ENCODE assay signal across 17 cellular contexts in the genomic region with DNA sequence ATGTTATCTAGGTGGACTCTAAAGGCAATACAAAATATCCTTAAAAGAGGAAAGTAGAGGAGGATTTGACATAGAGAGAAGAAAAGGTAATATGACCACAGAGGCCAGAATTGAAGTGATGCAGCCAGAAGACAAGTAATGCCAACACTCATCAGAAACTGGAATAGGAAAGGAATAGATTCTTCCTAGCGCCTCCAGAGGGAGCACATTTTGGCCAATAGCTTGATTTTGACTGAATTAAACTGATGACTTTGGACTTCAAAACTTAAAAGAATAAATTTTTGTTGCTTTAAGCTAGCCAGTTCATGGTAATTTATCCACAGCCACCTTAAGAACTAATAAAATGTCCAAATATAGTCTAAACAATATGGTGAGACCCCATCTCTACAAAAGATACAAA.
DNase-seq lines count a peak whose midpoint lies in the region; ATAC-seq, FAIRE-seq and TF ChIP-seq lines count a peak whose summit lies in the region.
"Had no signal": no experiment of that assay in that cellular context is flagged by ENCODE, and none has a peak within 500 bp of the region (broad histone marks: within the 10 kb centered on the region; RNA-seq: fewer than 3 reads in every experiment).

No MANE protein-coding gene starts in this region.

- no peak overlapping the region for H3K4ac ChIP-seq in H1 (replicated peaks; ENCODE audit: insufficient read length, low read depth, low read length)

- H3K27me3 ChIP-seq in PC-3 (ENCODE audit: low read length) (no peaks in the 10 kb centered on the region), H1 (replicated peaks in 1 of 4; ENCODE audit: control insufficient read depth in 3 of 4, extremely low read depth in 1 of 4, insufficient read depth in 3 of 4, low read length in 3 of 4) (no peaks in the 10 kb centered on the region; a peak in 1 of 7 replicates)
- H3K27me3 ChIP-seq: BLaER1 had no signal

- H3K9me2 ChIP-seq in PC-3 (replicated peaks; ENCODE audit: low read length): no peaks in the 10 kb centered on the region

- H3K23me2 ChIP-seq in H1 (ENCODE audit: low read depth, low read length): no peaks in the 10 kb centered on the region

- BruUV-seq in PC-3 (replicated peaks; lab: Mats Ljungman, UMichigan): no TSS peak

- no peak overlapping the region for H3K14ac ChIP-seq in H1 (ENCODE audit: insufficient read length)

- H4K5ac ChIP-seq in H1 (ENCODE audit: insufficient read length, low read depth, low read length): no peak overlapping the region

- no peak overlapping the region for H3K18ac ChIP-seq in H1 (ENCODE audit: extremely low read depth, low read length)

- H3K4me2 ChIP-seq in PC-3 (ENCODE audit: low read length) (no peak overlapping the region), H1 (ENCODE audit: insufficient read depth in 1 of 2, low read depth in 2 of 2, low read length in 2 of 2) (no peak overlapping the region)
- H3K4me2 ChIP-seq: BLaER1 had no signal

- no peak for ATAC-seq in PC-3
- ATAC-seq in GM18867 (IDR thresholded peaks at IDR 0.05; ENCODE audit: unreplicated experiment): no peak
- ATAC-seq: K562 had no signal

- H3F3A ChIP-seq in PC-3 (ENCODE audit: low read length, unreplicated experiment): no peaks in the 10 kb centered on the region

- H3K79me2 ChIP-seq in PC-3 (ENCODE audit: low read length) (no peaks in the 10 kb centered on the region), H1 (ENCODE audit: control insufficient read depth in 1 of 2, insufficient read depth in 2 of 2, low read length in 2 of 2) (no peaks in the 10 kb centered on the region)

- H4K20me1 ChIP-seq in PC-3 (ENCODE audit: low read length): no peaks in the 10 kb centered on the region
- no peaks in the 10 kb centered on the region for H4K20me1 ChIP-seq in H1 (replicated peaks in 1 of 2; ENCODE audit: control insufficient read depth in 1 of 2, insufficient read depth in 2 of 2, low read length in 2 of 2)
- H4K20me1 ChIP-seq: BLaER1 had no signal

- peak; percentile 26 to 30; a peak in 3 of 4 replicates for TF ChIP-seq RAD21 in H1 (IDR thresholded peaks at IDR 0.05 in 1 of 2, conservative IDR thresholded peaks at IDR 0.05 in 1 of 2; ENCODE audit: low read depth in 2 of 2, low read length in 2 of 2)

- TF ChIP-seq CTCF in C4-2B (conservative IDR thresholded peaks at IDR 0.05): peak; percentile 39
- TF ChIP-seq CTCF in PC-3 (conservative IDR thresholded peaks at IDR 0.05; ENCODE audit: low read depth, low read length): peak; percentile 20; the same call in 1 of the 2 replicates
- TF ChIP-seq CTCF in H1 (IDR thresholded peaks at IDR 0.05; ENCODE audit: control extremely low read depth in 1 of 3, insufficient read depth in 1 of 3, low read depth in 1 of 3, low read length in 3 of 3): peak in 1 of 3 experiments; percentile 49; a peak in 2 of 4 replicates
- TF ChIP-seq CTCF in retinal pigment epithelial cell (conservative IDR thresholded peaks at IDR 0.05; ENCODE audit: low read depth, low read length): peak; percentile 24

- no peak for TF ChIP-seq POLR2A in H1 (IDR thresholded peaks at IDR 0.05; ENCODE audit: control extremely low read depth in 1 of 2, low read depth in 2 of 2, low read length in 2 of 2)

- intact Hi-C loops in PC-3 (cut with micrococcal nuclease): no loop called here

- FAIRE-seq in H1 (lab: Jason Lieb, UNC): peak; percentile 68
- FAIRE-seq: GM19239, K562 had no signal

- H3K79me1 ChIP-seq in H1 (ENCODE audit: low read depth, low read length): no peaks in the 10 kb centered on the region

- no peak overlapping the region for H4K8ac ChIP-seq in H1 (ENCODE audit: extremely low read depth, insufficient read depth, low read length)

- no peak overlapping the region for H3K56ac ChIP-seq in H1 (replicated peaks; ENCODE audit: insufficient read length, low read depth, low read length)

- no peaks in the 10 kb centered on the region for H3K9me3 ChIP-seq in PC-3 (ENCODE audit: low read length)
- no peaks in the 10 kb centered on the region for H3K9me3 ChIP-seq in H1 (ENCODE audit: insufficient read depth in 2 of 2, low read depth in 1 of 2, low read length in 1 of 2)
- H3K9me3 ChIP-seq: BLaER1 had no signal

- TF ChIP-seq EP300 in H1 (IDR thresholded peaks at IDR 0.05; ENCODE audit: borderline replicate concordance in 1 of 2, low read depth in 2 of 2, low read length in 2 of 2): no peak

- WGBS in H1 (ENCODE audit: extremely low coverage in 1 of 2, insufficient coverage in 1 of 2, insufficient read length in 1 of 2, insufficient replicate concordance in 2 of 2, low coverage in 1 of 2, low lambda C conversion rate in 2 of 2, missing lambda C conversion rate in 1 of 2), 2 experiments: 83% methylated on average over 1 of the region's 1 CpG; no CpG with 5 or more reads in 1 of the 2 experiments

- CTCF ChIA-PET in PC-3 (lab: Charles Lee) (no interaction called here), H1 (lab: Charles Lee; ENCODE audit: partially characterized antibody) (interaction anchor here (0.7 to 1.9 kb wide), 12 partner anchors 9 to 309 kb away, joined by 3 to 7 read pairs (median 3); no protein-coding TSS in a partner anchor)

- no peaks in the 10 kb centered on the region for H3K36me3 ChIP-seq in PC-3 (ENCODE audit: low read depth, low read length)
- H3K36me3 ChIP-seq in H1 (ENCODE audit: control insufficient read depth in 2 of 4, insufficient read depth in 4 of 4, low read length in 3 of 4): peaks cover 0 to 2% (median 0%) of the 10 kb centered on the region in 4 experiments; a peak in 2 of 8 replicates
- H3K36me3 ChIP-seq: BLaER1 had no signal

- POLR2A ChIA-PET in PC-3 (lab: Charles Lee; ENCODE audit: unreplicated experiment) (no interaction called here), H1 (lab: Charles Lee; ENCODE audit: partially characterized antibody) (no interaction called here)

- H2BK5ac ChIP-seq in H1 (ENCODE audit: low read depth, low read length): no peak overlapping the region

- H3K4me1 ChIP-seq in PC-3 (ENCODE audit: insufficient read depth, low read length): no peaks in the 10 kb centered on the region
- peaks cover 0 to 10% (median under 1%) of the 10 kb centered on the region in 4 experiments; a peak in 1 of 7 replicates for H3K4me1 ChIP-seq in H1 (replicated peaks in 1 of 4; ENCODE audit: control insufficient read depth in 3 of 4, insufficient read depth in 4 of 4, low read length in 3 of 4)
- H3K4me1 ChIP-seq: BLaER1 had no signal

- H3K4me3 ChIP-seq in PC-3 (ENCODE audit: low read length) (no peak overlapping the region), H1 (ENCODE audit: extremely low read depth in 1 of 4, insufficient read depth in 2 of 4, low read depth in 3 of 4, low read length in 4 of 4) (no peak overlapping the region), retinal pigment epithelial cell (ENCODE audit: low read length) (no peak overlapping the region)
- H3K4me3 ChIP-seq: BLaER1, K562, SK-N-MC had no signal

- H2AFZ ChIP-seq in PC-3 (ENCODE audit: low read length): no peak overlapping the region
- H2AFZ ChIP-seq in H1 (ENCODE audit: low read length): no peak overlapping the region

- H2BK20ac ChIP-seq in H1 (ENCODE audit: low read length): no peak overlapping the region

- no peak overlapping the region for H2BK15ac ChIP-seq in H1 (ENCODE audit: low read length)

- H2AK5ac ChIP-seq in H1 (ENCODE audit: low read depth, low read length): no peak overlapping the region

- H2BK12ac ChIP-seq in H1 (ENCODE audit: low read depth, low read length): no peak overlapping the region

- H3K23ac ChIP-seq in H1 (ENCODE audit: insufficient read length): no peak overlapping the region

- H4K91ac ChIP-seq in H1 (replicated peaks; ENCODE audit: insufficient read length, low read length): no peak overlapping the region

- no peak overlapping the region for H2BK120ac ChIP-seq in H1 (replicated peaks; ENCODE audit: low read depth, low read length)

- H3K9ac ChIP-seq in PC-3 (ENCODE audit: low read length): no peak overlapping the region
- H3K9ac ChIP-seq in H1 (replicated peaks in 1 of 4; ENCODE audit: extremely low read depth in 1 of 4, low read depth in 3 of 4, low read length in 3 of 4): no peak overlapping the region
- H3K9ac ChIP-seq: BLaER1 had no signal

- H3K27ac ChIP-seq in C4-2B (no peak overlapping the region), PC-3 (ENCODE audit: low read length) (no peak overlapping the region), H1 (ENCODE audit: low read depth, low read length) (no peak overlapping the region)
- H3K27ac ChIP-seq: BLaER1, SK-N-MC had no signal

- DNase-seq in PC-3 (no peak), H1 (ENCODE audit: low read depth in 1 of 2, low spot score in 2 of 2) (no peak), retinal pigment epithelial cell (ENCODE audit: low read depth) (no peak), SHP77 treated with DMSO at 0.1 percent for 48 hours (lab: John Stamatoyannopoulos, UW) (no peak), pons (ENCODE audit: low spot score) (no peak)
- DNase-seq: CD8-positive, alpha-beta memory T cell; EL; MV-4-11; NCI-H1417; NCI-H2029; NCI-H748 treated with DMSO at 0.1 percent for 48 hours had no signal

TF ChIP-seq in H1, 55 proteins besides CTCF, POLR2A, EP300 and RAD21:
- no peak for TF ChIP-seq RXRA (IDR thresholded peaks at IDR 0.05; ENCODE audit: insufficient read depth, low read depth, low read length)
- no peak for TF ChIP-seq SRF (IDR thresholded peaks at IDR 0.05; ENCODE audit: low read depth, low read length)
- TF ChIP-seq HDAC2 (IDR thresholded peaks at IDR 0.05; ENCODE audit: borderline replicate concordance in 1 of 2, low read depth in 2 of 2, low read length in 2 of 2): no peak
- TF ChIP-seq, protein P1, sequence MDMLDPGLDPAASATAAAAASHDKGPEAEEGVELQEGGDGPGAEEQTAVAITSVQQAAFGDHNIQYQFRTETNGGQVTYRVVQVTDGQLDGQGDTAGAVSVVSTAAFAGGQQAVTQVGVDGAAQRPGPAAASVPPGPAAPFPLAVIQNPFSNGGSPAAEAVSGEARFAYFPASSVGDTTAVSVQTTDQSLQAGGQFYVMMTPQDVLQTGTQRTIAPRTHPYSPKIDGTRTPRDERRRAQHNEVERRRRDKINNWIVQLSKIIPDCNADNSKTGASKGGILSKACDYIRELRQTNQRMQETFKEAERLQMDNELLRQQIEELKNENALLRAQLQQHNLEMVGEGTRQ (IDR thresholded peaks at IDR 0.05; ENCODE audit: low read length): no peak
- no peak for TF ChIP-seq BRCA1 (IDR thresholded peaks at IDR 0.05; ENCODE audit: low read depth, low read length)
- TF ChIP-seq JUN (IDR thresholded peaks at IDR 0.05; ENCODE audit: low read depth, low read length): no peak
- no peak for TF ChIP-seq EGR1 (IDR thresholded peaks at IDR 0.05; ENCODE audit: borderline replicate concordance, low read depth, low read length)
- no peak for TF ChIP-seq PHF8 (conservative IDR thresholded peaks at IDR 0.05; ENCODE audit: low read depth, low read length)
- no peak for TF ChIP-seq KDM5A (IDR thresholded peaks at IDR 0.05; ENCODE audit: low read length)
